Comparison of ENCODE assay signal across 13 cellular contexts in genomic region chrX:125101971-125102750, GRCh38.
"Had no signal": no experiment of that assay in that cellular context is flagged by ENCODE, and none has a peak within 500 bp of the region (broad histone marks: within the 10 kb centered on the region; RNA-seq: fewer than 3 reads in every experiment).

No MANE protein-coding gene starts in this region.

- H3K9me3 Mint-ChIP-seq: naive thymus-derived CD4-positive, alpha-beta T cell; nephron progenitor cell had no signal

- H3K36me3 Mint-ChIP-seq: naive thymus-derived CD4-positive, alpha-beta T cell had no signal

- H3K4me1 Mint-ChIP-seq: naive thymus-derived CD4-positive, alpha-beta T cell; nephron progenitor cell had no signal

- H3K27me3 Mint-ChIP-seq: naive thymus-derived CD4-positive, alpha-beta T cell had no signal

- H3K4me3 Mint-ChIP-seq: naive thymus-derived CD4-positive, alpha-beta T cell; nephron progenitor cell had no signal

- H3K27ac Mint-ChIP-seq: naive thymus-derived CD4-positive, alpha-beta T cell; nephron progenitor cell had no signal

- DNase-seq: effector memory CD4-positive, alpha-beta T cell; gastrocnemius medialis; heart right ventricle; hypothalamus; islet precursor cell; mammary epithelial cell; naive thymus-derived CD4-positive, alpha-beta T cell; nephron progenitor cell; posterior cingulate gyrus; stimulated activated CD4-positive, alpha-beta T cell treated with anti-CD3 and anti-CD28 coated beads, Interleukin-2, amount 100 ng/mL, for 48 hours; stimulated activated naive CD4-positive, alpha-beta T cell treated with Interleukin-2 at 50 U/mL for 16 hours; trophoblast cell had no signal

- ATAC-seq: gastrocnemius medialis; heart right ventricle; left lobe of liver; naive thymus-derived CD4-positive, alpha-beta T cell had no signal
